ENCODE assay signal across 15 cellular contexts in the genomic region with DNA sequence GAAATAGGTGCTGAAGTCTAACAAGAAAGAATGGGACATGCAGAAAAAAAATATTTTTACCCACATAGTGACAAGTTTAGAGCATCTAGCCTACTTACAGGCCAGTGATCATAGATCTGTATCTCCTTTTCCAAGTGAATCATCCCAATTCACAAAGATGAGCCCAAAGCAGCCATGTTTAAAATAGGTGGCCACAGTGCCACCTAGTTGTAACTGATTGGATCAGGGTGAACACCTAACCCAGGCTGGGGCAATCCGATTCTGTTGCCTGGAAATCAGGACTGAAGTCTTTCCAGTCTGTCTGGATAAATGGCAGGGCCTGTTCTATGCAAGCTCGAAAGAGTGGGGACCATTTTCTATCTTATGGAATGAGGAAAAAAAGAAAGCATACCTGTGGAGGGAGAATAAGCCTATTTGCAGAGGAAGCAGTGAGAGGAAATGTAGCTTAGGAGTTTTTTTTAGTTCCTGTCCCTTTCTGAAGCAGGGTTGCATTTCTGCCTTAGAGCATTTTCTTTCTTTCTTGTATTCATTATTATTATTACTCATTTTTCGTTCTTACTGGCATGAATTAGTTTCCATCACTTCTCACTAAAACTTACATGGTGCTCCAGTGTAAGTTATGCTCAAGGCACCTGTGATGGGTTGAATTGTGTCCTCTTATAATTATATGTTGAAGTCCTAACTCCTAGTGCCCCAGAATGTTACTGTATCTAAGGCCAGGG.
DNase-seq lines count a peak whose midpoint lies in the region; ATAC-seq, FAIRE-seq and TF ChIP-seq lines count a peak whose summit lies in the region.
"Had no signal": no experiment of that assay in that cellular context is flagged by ENCODE, and none has a peak within 500 bp of the region (broad histone marks: within the 10 kb centered on the region; RNA-seq: fewer than 3 reads in every experiment).

No MANE protein-coding gene starts in this region.

- H3K36me3 Mint-ChIP-seq in MCF 10A (ENCODE audit: insufficient read depth, unreplicated experiment) = no peaks in the 10 kb centered on the region
- H3K36me3 Mint-ChIP-seq: activated CD8-positive, alpha-beta memory T cell treated with anti-CD3 and anti-CD28 coated beads, Interleukin-2, amount 10 ng/mL, durations not matched to agents 7 days and 5 days; activated naive CD8-positive, alpha-beta T cell treated with anti-CD3 and anti-CD28 coated beads, Interleukin-2, amount 10 ng/mL, durations not matched to agents 7 days and 5 days; immature natural killer cell had no signal

- CTCF ChIA-PET in MCF 10A (lab: Yijun Ruan, JAX) (interaction anchor here (0.6 to 5.1 kb wide), 4 partner anchors 9 to 893 kb away, joined by 3 to 57 read pairs (median 26); no protein-coding TSS in a partner anchor), K562 (lab: Yijun Ruan, JAX; ENCODE audit: low intra/inter-chr PET ratio) (no interaction called here)

- H3K4me2 ChIP-seq in Karpas-422 (ENCODE audit: low read depth, low read length, poor library complexity, severe bottlenecking) (no peak overlapping the region), K562 (ENCODE audit: insufficient read depth, low read length) (no peak overlapping the region)

- H3K4me1 ChIP-seq in breast epithelium (no peaks in the 10 kb centered on the region), Karpas-422 (ENCODE audit: low read length) (no peaks in the 10 kb centered on the region), K562 (replicated peaks in 1 of 2; ENCODE audit: control insufficient read depth in 2 of 2, insufficient read depth in 2 of 2, low read length in 2 of 2) (no peaks in the 10 kb centered on the region)
- H3K4me1 ChIP-seq: psoas muscle had no signal

- H3K9ac ChIP-seq in Karpas-422 (ENCODE audit: low read length) (no peak overlapping the region), K562 (ENCODE audit: insufficient read depth in 1 of 2, low read depth in 2 of 2, low read length in 2 of 2) (no peak overlapping the region)

- no peak overlapping the region for H3K4me3 Mint-ChIP-seq in MCF 10A (ENCODE audit: unreplicated experiment)
- H3K4me3 Mint-ChIP-seq: activated CD8-positive, alpha-beta memory T cell treated with anti-CD3 and anti-CD28 coated beads, Interleukin-2, amount 10 ng/mL, durations not matched to agents 7 days and 5 days; activated naive CD8-positive, alpha-beta T cell treated with anti-CD3 and anti-CD28 coated beads, Interleukin-2, amount 10 ng/mL, durations not matched to agents 7 days and 5 days; immature natural killer cell had no signal

- 2% methylated on average over 3 of the region's 3 CpGs for whole genome bisulfite sequencing in K562 (ENCODE audit: insufficient coverage, low coverage, missing lambda C conversion rate)

- H2AFZ ChIP-seq in Karpas-422 (ENCODE audit: low read length) (no peak overlapping the region), K562 (ENCODE audit: low read depth, low read length) (no peak overlapping the region)

- no peaks in the 10 kb centered on the region for H3K9me3 Mint-ChIP-seq in MCF 10A (ENCODE audit: unreplicated experiment)
- H3K9me3 Mint-ChIP-seq: activated naive CD8-positive, alpha-beta T cell treated with anti-CD3 and anti-CD28 coated beads, Interleukin-2, amount 10 ng/mL, durations not matched to agents 7 days and 5 days; immature natural killer cell had no signal

- POLR2A ChIA-PET in MCF 10A (lab: Yijun Ruan, JAX) (interaction anchor here (0.5 kb wide), 1 partner anchor 351 kb away, joined by 3 read pairs; no protein-coding TSS in a partner anchor), K562 (lab: Yijun Ruan, JAX) (no interaction called here)

- H4K20me1 ChIP-seq in Karpas-422 (ENCODE audit: insufficient read depth, low read depth, low read length) (no peaks in the 10 kb centered on the region), K562 (replicated peaks; ENCODE audit: control insufficient read depth, insufficient read depth, low read length) (no peaks in the 10 kb centered on the region; the same call in 1 of the 2 replicates)

- FAIRE-seq in K562 (lab: Jason Lieb, UNC) = no peak

- TF ChIP-seq CTCF in MCF 10A (IDR thresholded peaks at IDR 0.05; ENCODE audit: unreplicated experiment) (no peak), breast epithelium (IDR thresholded peaks at IDR 0.05) (no peak), K562 (IDR thresholded peaks at IDR 0.05 in 2 of 3, conservative IDR thresholded peaks at IDR 0.05 in 1 of 3; ENCODE audit: insufficient read depth in 2 of 3, low read depth in 1 of 3, low read length in 3 of 3) (peak; percentile 3 to 34 (median 18); a peak in 2 of 6 replicates), retinal pigment epithelial cell (conservative IDR thresholded peaks at IDR 0.05; ENCODE audit: low read depth, low read length) (peak; percentile 22), GM10266 (IDR thresholded peaks at IDR 0.05; ENCODE audit: control insufficient read depth, insufficient read depth, low read depth, missing control alignments) (no peak)

- H3K9me2 ChIP-seq in Karpas-422 (replicated peaks; ENCODE audit: insufficient read depth, low read length) = no peaks in the 10 kb centered on the region

- H3K9me3 ChIP-seq in breast epithelium = no peaks in the 10 kb centered on the region
- no peaks in the 10 kb centered on the region for H3K9me3 ChIP-seq in Karpas-422 (ENCODE audit: low read length)
- no peaks in the 10 kb centered on the region for H3K9me3 ChIP-seq in K562 (replicated peaks; ENCODE audit: control insufficient read depth, insufficient read depth, low read depth, low read length)
- H3K9me3 ChIP-seq: psoas muscle had no signal

- H3K27me3 ChIP-seq in breast epithelium (no peaks in the 10 kb centered on the region), Karpas-422 (ENCODE audit: low read length) (no peaks in the 10 kb centered on the region), K562 (ENCODE audit: control insufficient read depth in 2 of 2, insufficient read depth in 2 of 2, low read length in 2 of 2) (no peaks in the 10 kb centered on the region)

- no peak overlapping the region for H3K4me3 ChIP-seq in breast epithelium
- no peak overlapping the region for H3K4me3 ChIP-seq in Karpas-422 (ENCODE audit: low read length)
- no peak overlapping the region for H3K4me3 ChIP-seq in K562
- no peak overlapping the region for H3K4me3 ChIP-seq in retinal pigment epithelial cell (ENCODE audit: low read length)
- H3K4me3 ChIP-seq: psoas muscle had no signal

- in situ Hi-C loops in K562 (cut with MboI) = no loop called here

- H3K36me3 ChIP-seq in breast epithelium (no peaks in the 10 kb centered on the region), Karpas-422 (ENCODE audit: insufficient read depth, low read length) (no peaks in the 10 kb centered on the region), K562 (ENCODE audit: control insufficient read depth, insufficient read depth, low read length) (no peaks in the 10 kb centered on the region)

- H3K27me3 Mint-ChIP-seq in MCF 10A (ENCODE audit: insufficient read depth, unreplicated experiment) = peaks cover 36% of the 10 kb centered on the region

- no peaks in the 10 kb centered on the region for H3K9me1 ChIP-seq in K562 (ENCODE audit: control insufficient read depth, insufficient read depth, low read length)

- H3K27ac ChIP-seq in breast epithelium (no peak overlapping the region), Karpas-422 (ENCODE audit: low read length) (no peak overlapping the region), K562 (ENCODE audit: extremely low read depth, low read depth, low read length) (no peak overlapping the region)
- H3K27ac ChIP-seq: psoas muscle had no signal

- H3K27ac Mint-ChIP-seq in MCF 10A (ENCODE audit: low read depth, unreplicated experiment) = no peak overlapping the region
- H3K27ac Mint-ChIP-seq: activated CD8-positive, alpha-beta memory T cell treated with anti-CD3 and anti-CD28 coated beads, Interleukin-2, amount 10 ng/mL, durations not matched to agents 7 days and 5 days; activated naive CD8-positive, alpha-beta T cell treated with anti-CD3 and anti-CD28 coated beads, Interleukin-2, amount 10 ng/mL, durations not matched to agents 7 days and 5 days; immature natural killer cell had no signal

- H3K4me1 Mint-ChIP-seq in MCF 10A (ENCODE audit: insufficient read depth, unreplicated experiment) = no peaks in the 10 kb centered on the region
- H3K4me1 Mint-ChIP-seq: activated CD8-positive, alpha-beta memory T cell treated with anti-CD3 and anti-CD28 coated beads, Interleukin-2, amount 10 ng/mL, durations not matched to agents 7 days and 5 days; activated naive CD8-positive, alpha-beta T cell treated with anti-CD3 and anti-CD28 coated beads, Interleukin-2, amount 10 ng/mL, durations not matched to agents 7 days and 5 days; immature natural killer cell had no signal

- TF ChIP-seq POLR2A in breast epithelium (IDR thresholded peaks at IDR 0.05) (no peak), K562 (conservative IDR thresholded peaks at IDR 0.05) (no peak)

- DNase-seq in MCF 10A (ENCODE audit: unreplicated experiment) (peak; percentile 18), breast epithelium (ENCODE audit: low spot score in 2 of 2) (no peak), Karpas-422 (peak; percentile 44), K562 (ENCODE audit: extremely low read depth in 1 of 4, low spot score in 3 of 4) (peak in 2 of 4 experiments; percentile 3 to 8), retinal pigment epithelial cell (ENCODE audit: low read depth) (no peak), pons (ENCODE audit: low spot score) (no peak), GM10266 (ENCODE audit: extremely low spot score) (no peak)
- DNase-seq in activated effector memory CD4-positive, alpha-beta T cell treated with Interleukin-2 at 50 U/mL for 16 hours = no peak
- DNase-seq: activated CD8-positive, alpha-beta memory T cell treated with anti-CD3 and anti-CD28 coated beads, Interleukin-2, amount 10 ng/mL, durations not matched to agents 7 days and 5 days; activated naive CD8-positive, alpha-beta T cell treated with anti-CD3 and anti-CD28 coated beads, Interleukin-2, amount 10 ng/mL, durations not matched to agents 7 days and 5 days; cortex of kidney; immature natural killer cell; NCI-H526 treated with DMSO at 0.1 percent for 48 hours; psoas muscle; stimulated activated CD4-positive, alpha-beta T cell treated with anti-CD3 and anti-CD28 coated beads, Interleukin-1b, Interleukin-23, amount 100 ng/mL, for 48 hours had no signal

- TF ChIP-seq EP300 in K562 (IDR thresholded peaks at IDR 0.05; ENCODE audit: low read length) = no peak

- ATAC-seq in K562 = 0 out of 3 replicates have a peak, but pooled peaks have one; percentile 38
- ATAC-seq: activated CD8-positive, alpha-beta memory T cell treated with anti-CD3 and anti-CD28 coated beads, Interleukin-2, amount 10 ng/mL, durations not matched to agents 7 days and 5 days; psoas muscle had no signal

- TF ChIP-seq RAD21 in K562 (CRISPR knock-in tag; conservative IDR thresholded peaks at IDR 0.05 in 1 of 2, IDR thresholded peaks at IDR 0.05 in 1 of 2) = no peak

- no TSS peak for BruUV-seq in MCF 10A (replicated peaks; lab: Mats Ljungman, UMichigan)
- no TSS peak for BruUV-seq in K562 (replicated peaks; lab: Mats Ljungman, UMichigan)

- H3K79me2 ChIP-seq in Karpas-422 (ENCODE audit: low read length) = no peaks in the 10 kb centered on the region
- H3K79me2 ChIP-seq in K562 (ENCODE audit: control insufficient read depth, insufficient read depth, low read length) = no peaks in the 10 kb centered on the region

- intact Hi-C loops in MCF 10A (cut with micrococcal nuclease) = no loop called here
- intact Hi-C loops in breast epithelium (cut with DNase I; ENCODE audit: low total_unique reads) = no loop called here
- intact Hi-C loops in K562 (cut with micrococcal nuclease) = no loop called here

Comparison
In these comparisons a context has a peak if more than half of its experiments do, and no peak if none do; other contexts are left out.
1. DNase-seq: peak in MCF 10A (single experiment) and Karpas-422 (single experiment); none in breast epithelium (0 of 2), retinal pigment epithelial cell (single experiment), pons (single experiment), activated effector memory CD4-positive, alpha-beta T cell treated with Interleukin-2 at 50 U/mL for 16 hours (single experiment) and GM10266 (single experiment).
2. CTCF ChIP-seq: peak in K562 (3 of 3) and retinal pigment epithelial cell (single experiment); none in MCF 10A (single experiment), breast epithelium (0 of 3) and GM10266 (single experiment).